Comparison of ENCODE assay signal across 13 cellular contexts in the genomic region with DNA sequence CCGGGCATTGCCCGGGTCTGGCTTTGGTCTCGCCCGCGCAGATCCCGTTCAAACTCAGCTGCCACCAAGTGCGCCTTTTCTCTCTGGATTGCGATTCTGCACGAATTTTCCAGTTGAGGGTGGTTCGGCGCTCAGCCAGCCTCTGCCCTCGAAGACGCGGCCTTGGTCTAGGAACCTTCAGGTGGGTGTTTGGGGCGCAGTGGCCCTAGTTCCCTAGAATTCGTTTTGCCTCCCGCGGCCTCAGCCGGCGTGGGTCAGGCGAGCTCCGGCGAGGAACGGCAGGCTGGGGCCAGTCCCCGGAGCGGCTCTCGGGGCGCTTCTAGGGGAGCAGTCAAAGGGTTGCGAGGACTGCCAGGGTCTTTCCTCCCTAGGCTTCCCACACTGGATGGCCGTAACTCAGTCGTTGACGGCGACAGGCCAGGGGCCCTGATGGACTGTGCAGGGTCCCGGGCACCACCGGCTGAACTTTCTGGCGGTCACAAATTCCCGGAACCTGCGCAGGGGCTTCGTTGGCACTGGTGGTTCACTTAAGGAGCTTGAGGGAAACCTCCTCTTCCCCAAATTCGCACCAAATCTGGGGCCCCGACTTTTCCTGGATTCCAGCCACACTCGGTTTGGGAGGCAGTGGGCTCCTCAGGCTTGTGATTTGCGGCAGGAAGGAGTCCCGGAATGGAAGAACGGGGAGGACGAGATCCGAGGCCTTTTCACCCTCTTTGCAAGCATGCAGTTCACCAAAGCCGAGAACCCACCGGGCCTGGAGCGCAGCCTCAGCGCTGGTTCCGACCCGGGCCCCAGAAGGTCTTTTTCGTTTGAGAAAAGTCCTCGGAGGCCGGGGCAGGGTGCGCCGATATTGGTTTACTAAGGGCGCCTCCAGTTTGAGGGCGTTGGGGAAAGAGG. TPM values are rescaled to one million over a fixed set of nuclear protein-coding genes. Genes with fewer than 3 reads are reported as not detected.
DNase-seq lines count a peak whose midpoint lies in the region; ATAC-seq and TF ChIP-seq lines count a peak whose summit lies in the region.
"Had no signal": no experiment of that assay in that cellular context is flagged by ENCODE, and none has a peak within 500 bp of the region (broad histone marks: within the 10 kb centered on the region; RNA-seq: fewer than 3 reads in every experiment).

No MANE protein-coding gene starts in this region.

- H3K9me2 ChIP-seq in GM23248 (ENCODE audit: insufficient read depth), result no peaks in the 10 kb centered on the region
- no peaks in the 10 kb centered on the region for H3K9me2 ChIP-seq in hepatocyte (replicated peaks; ENCODE audit: insufficient read depth)

- peaks cover 92% of the 10 kb centered on the region for H3K27me3 Mint-ChIP-seq in T-helper 17 cell

- no peak overlapping the region for H3K4me2 ChIP-seq in GM23248 (ENCODE audit: unreplicated experiment)
- peak overlapping the region; percentile 87 for H3K4me2 ChIP-seq in hepatocyte

- H3K36me3 Mint-ChIP-seq in T-helper 17 cell (ENCODE audit: low read depth), result peaks cover 12% of the 10 kb centered on the region

- H3K27ac ChIP-seq in GM23248 (no peak overlapping the region), hepatocyte (no peak overlapping the region), gastrocnemius medialis (no peak overlapping the region)
- H3K27ac ChIP-seq: cardiac muscle cell, foreskin keratinocyte had no signal

- no peaks in the 10 kb centered on the region for H3K36me3 ChIP-seq in GM23248 (ENCODE audit: low read depth)
- H3K36me3 ChIP-seq in hepatocyte (replicated peaks; ENCODE audit: insufficient read depth, low read depth), result no peaks in the 10 kb centered on the region
- H3K36me3 ChIP-seq in gastrocnemius medialis, result no peaks in the 10 kb centered on the region
- H3K36me3 ChIP-seq: cardiac muscle cell had no signal

- no peak overlapping the region for H2AFZ ChIP-seq in GM23248
- H2AFZ ChIP-seq in hepatocyte, result peak overlapping the region; percentile 14

- no peak overlapping the region for H3K27ac Mint-ChIP-seq in T-helper 17 cell

- WGBS in GM23248 (ENCODE audit: low coverage in 1 of 2, low lambda C conversion rate in 2 of 2, missing lambda C conversion rate in 2 of 2), 2 experiments, result 11 to 12% methylated on average over 60 of the region's 60 CpGs
- 6% methylated on average over 58 of the region's 60 CpGs for WGBS in hepatocyte (ENCODE audit: low lambda C conversion rate, missing lambda C conversion rate)

- in situ Hi-C loops in GM23248 (cut with MboI), result no loop called here
- in situ Hi-C loops in gastrocnemius medialis (cut with MboI; ENCODE audit: low sequenced_read_pairs in 4 of 4), result no loop called here

- no peak overlapping the region for H3K9ac ChIP-seq in GM23248

- H3K4me3 ChIP-seq in GM23248 (no peak overlapping the region), hepatocyte (no peak overlapping the region), gastrocnemius medialis (peak overlapping the region; percentile 29 to 65 (median 42))

- H4K20me1 ChIP-seq in GM23248 (ENCODE audit: insufficient read depth) (no peaks in the 10 kb centered on the region), hepatocyte (ENCODE audit: insufficient read depth, poor library complexity, severe bottlenecking) (no peaks in the 10 kb centered on the region)

- H3K4me1 ChIP-seq in GM23248 (ENCODE audit: insufficient read depth) (no peaks in the 10 kb centered on the region; the same call in 1 of the 2 replicates), hepatocyte (ENCODE audit: insufficient read depth) (peaks cover 16% of the 10 kb centered on the region), gastrocnemius medialis (peaks cover 8 to 9% of the 10 kb centered on the region in 2 donors)
- H3K4me1 ChIP-seq: foreskin keratinocyte had no signal

- peaks cover 23% of the 10 kb centered on the region for H3K4me1 Mint-ChIP-seq in T-helper 17 cell

- H3F3A ChIP-seq in GM23248 (ENCODE audit: insufficient read depth), result no peaks in the 10 kb centered on the region

- peak overlapping the region; percentile 43 for H3K4me3 Mint-ChIP-seq in T-helper 17 cell

- ATAC-seq in T-helper 17 cell (no peak), gastrocnemius medialis (no peak), GM18873 (IDR thresholded peaks at IDR 0.05; ENCODE audit: low FRiP score, unreplicated experiment) (no peak)

- H3K27me3 ChIP-seq in GM23248 (replicated peaks; ENCODE audit: insufficient read depth) (peaks cover 93% of the 10 kb centered on the region), hepatocyte (peaks cover 100% of the 10 kb centered on the region), gastrocnemius medialis (peaks cover 79 to 87% (median 84%) of the 10 kb centered on the region in 3 donors)

- TF ChIP-seq CTCF in hepatocyte (IDR thresholded peaks at IDR 0.05; ENCODE audit: poor library complexity) (no peak), gastrocnemius medialis (IDR thresholded peaks at IDR 0.05 in 4 of 5, conservative IDR thresholded peaks at IDR 0.05 in 1 of 5) (no peak)

- intact Hi-C loops in gastrocnemius medialis (cut with DNase I; ENCODE audit: low total_unique reads), result no loop called here

- TF ChIP-seq POLR2A in gastrocnemius medialis (IDR thresholded peaks at IDR 0.05), result no peak

- no peaks in the 10 kb centered on the region for H3K9me3 ChIP-seq in GM23248 (ENCODE audit: low read depth)
- no peaks in the 10 kb centered on the region for H3K9me3 ChIP-seq in T-helper 17 cell (ENCODE audit: control insufficient read depth, low read length, poor library complexity, severe bottlenecking)
- no peaks in the 10 kb centered on the region for H3K9me3 ChIP-seq in hepatocyte (ENCODE audit: low read depth)
- no peaks in the 10 kb centered on the region for H3K9me3 ChIP-seq in gastrocnemius medialis

- DNase-seq in GM23248 (peak; percentile 34), T-helper 17 cell (no peak), hepatocyte (ENCODE audit: low spot score) (no peak), gastrocnemius medialis (no peak), NOMO-1 (lab: John Stamatoyannopoulos, UW; ENCODE audit: unreplicated experiment in 2 of 2) (no peak), putamen (ENCODE audit: low spot score) (no peak), HCEC 1CT (no peak)
- DNase-seq: NCI-H524 treated with DMSO at 0.1 percent for 48 hours, SHP77 treated with DMSO at 0.1 percent for 48 hours had no signal

- H3K79me2 ChIP-seq in GM23248 (ENCODE audit: insufficient read depth), result no peaks in the 10 kb centered on the region
- H3K79me2 ChIP-seq in hepatocyte, result no peaks in the 10 kb centered on the region

RNA-seq across cellular contexts. Expression of a gene that starts 1.2 kb away (rescaled TPM):
- total RNA-seq in GM23248 (2014; rRNA removed; shearing (Covaris generic)), result not detected in 2 replicates
- polyA plus RNA-seq in GM23248 (2016; fragmentation: Nextera tagmentation; extraction: Ambion mirVana), result not detected in 2 replicates
- total RNA-seq in T-helper 17 cell, result not detected
- total RNA-seq in hepatocyte, result not detected in 2 replicates
- 0.32 TPM in 1 of 2 replicates, not detected in the other for polyA plus RNA-seq in hepatocyte
- total RNA-seq in gastrocnemius medialis, result not detected
- total RNA-seq: activated T-helper 2 cell treated with anti-CD3 and anti-CD28 coated beads, Interferon-gamma antibody, Interleukin-2, Interleukin-4, amounts not matched to agents 10 μg/mL and 5 μg/mL and 100 μg/mL, durations not matched to agents 14 hours and 24 hours and 36 hours; cardiac muscle cell; foreskin keratinocyte had no signal
- polyA plus RNA-seq: cardiac muscle cell, foreskin keratinocyte had no signal

Comparison
In these comparisons a context has a peak if more than half of its experiments do, and no peak if none do; other contexts are left out.
1. H3K4me3 ChIP-seq: peak in gastrocnemius medialis (4 of 4); none in GM23248 (single experiment) and hepatocyte (single experiment).